Comparison of ENCODE assay signal across 27 cellular contexts in the genomic region with DNA sequence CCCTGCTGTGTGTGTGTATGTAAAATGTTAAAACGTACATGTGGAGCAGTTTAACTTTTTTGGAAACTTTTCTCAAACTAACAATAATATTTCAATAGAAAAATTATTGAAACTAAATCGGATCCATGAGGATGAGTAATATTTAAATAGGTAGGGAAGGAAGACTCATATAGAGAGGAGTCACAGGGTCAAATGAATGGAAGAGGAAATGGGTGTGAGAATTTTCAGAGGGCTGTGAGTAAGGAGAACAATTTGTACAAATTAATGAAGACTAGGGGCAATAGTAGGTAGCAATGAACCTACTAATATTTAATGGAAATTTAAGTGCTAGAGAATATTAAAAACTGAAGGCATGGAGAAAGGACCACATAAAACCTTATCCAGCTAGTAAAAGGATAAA.
DNase-seq lines count a peak whose midpoint lies in the region; ATAC-seq, FAIRE-seq and TF ChIP-seq lines count a peak whose summit lies in the region.
"Had no signal": no experiment of that assay in that cellular context is flagged by ENCODE, and none has a peak within 500 bp of the region (broad histone marks: within the 10 kb centered on the region; RNA-seq: fewer than 3 reads in every experiment).

No MANE protein-coding gene starts in this region.

- H3K27me3 ChIP-seq in breast epithelium, result no peaks in the 10 kb centered on the region
- no peaks in the 10 kb centered on the region for H3K27me3 ChIP-seq in RWPE2 (ENCODE audit: insufficient read depth, poor library complexity, severe bottlenecking)
- no peaks in the 10 kb centered on the region for H3K27me3 ChIP-seq in endothelial cell of umbilical vein (ENCODE audit: control insufficient read depth in 2 of 2, insufficient read depth in 2 of 2, low read length in 2 of 2)
- H3K27me3 ChIP-seq: BE2C; BLaER1 treated with 17β-estradiol and CSF1 and Interleukin-3, amounts not matched to agents 10 nM and 100 nM had no signal

- no peaks in the 10 kb centered on the region for H3K36me3 Mint-ChIP-seq in MCF 10A (ENCODE audit: insufficient read depth, unreplicated experiment)
- H3K36me3 Mint-ChIP-seq: CD14-positive monocyte; CD8-positive, alpha-beta memory T cell had no signal

- dilution Hi-C loops in endothelial cell of umbilical vein (cut with MboI; ENCODE audit: extremely low pct_ligation_motif_present, low sequenced_read_pairs), result no loop called here

- TF ChIP-seq POLR2A in breast epithelium (IDR thresholded peaks at IDR 0.05) (no peak), endothelial cell of umbilical vein (IDR thresholded peaks at IDR 0.05; ENCODE audit: low read depth, low read length) (no peak)

- H4K20me1 ChIP-seq in endothelial cell of umbilical vein (replicated peaks; ENCODE audit: control insufficient read depth, extremely low read depth, insufficient read depth, low read length), result no peaks in the 10 kb centered on the region
- H4K20me1 ChIP-seq: BLaER1 treated with 17β-estradiol and CSF1 and Interleukin-3, amounts not matched to agents 10 nM and 100 nM had no signal

- DNase-seq in MCF 10A (ENCODE audit: unreplicated experiment), result no peak
- DNase-seq in breast epithelium (ENCODE audit: low spot score in 2 of 2), result no peak
- DNase-seq in RWPE2 (ENCODE audit: low spot score), result no peak
- DNase-seq in endothelial cell of umbilical vein (ENCODE audit: low read depth, low spot score), result no peak
- DNase-seq in inferior parietal cortex (ENCODE audit: extremely low spot score), result no peak
- DNase-seq in activated CD4-positive, alpha-beta T cell treated with anti-CD3 and anti-CD28 coated beads, Interleukin-2, amount 50 U/mL, for 4 hours, result no peak
- DNase-seq in NCI-H524 (lab: John Stamatoyannopoulos, UW), result no peak
- DNase-seq: AML-193; CD4-positive, alpha-beta T cell; CD8-positive, alpha-beta memory T cell; DMS 273 treated with DMSO at 0.1 percent for 48 hours; DMS79; EL; GF-D8; GM23248; H7; HCEC 1CT had no signal

- no peak for FAIRE-seq in endothelial cell of umbilical vein (lab: Jason Lieb, UNC)
- FAIRE-seq: A204.1, D721Med, GM12891, GM19239, H1 had no signal

- H3K36me3 ChIP-seq in breast epithelium, result no peaks in the 10 kb centered on the region
- no peaks in the 10 kb centered on the region for H3K36me3 ChIP-seq in RWPE2 (ENCODE audit: low read depth)
- no peaks in the 10 kb centered on the region for H3K36me3 ChIP-seq in endothelial cell of umbilical vein (ENCODE audit: control insufficient read depth in 2 of 2, extremely low read depth in 1 of 2, insufficient read depth in 2 of 2, low read length in 2 of 2)
- H3K36me3 ChIP-seq: BE2C; BLaER1 treated with 17β-estradiol and CSF1 and Interleukin-3, amounts not matched to agents 10 nM and 100 nM had no signal

- no peaks in the 10 kb centered on the region for H3K9me3 Mint-ChIP-seq in MCF 10A (ENCODE audit: unreplicated experiment)

- H3K4me3 Mint-ChIP-seq in MCF 10A (ENCODE audit: unreplicated experiment), result no peak overlapping the region
- H3K4me3 Mint-ChIP-seq: CD14-positive monocyte; CD4-positive, alpha-beta T cell; CD8-positive, alpha-beta memory T cell had no signal

- H3K4me1 ChIP-seq in breast epithelium (no peaks in the 10 kb centered on the region), RWPE2 (ENCODE audit: insufficient read depth, poor library complexity, severe bottlenecking) (peaks cover 6% of the 10 kb centered on the region), endothelial cell of umbilical vein (ENCODE audit: control insufficient read depth, extremely low read depth, insufficient read depth, low read length) (peaks cover 3% of the 10 kb centered on the region)
- H3K4me1 ChIP-seq: BE2C; BLaER1 treated with 17β-estradiol and CSF1 and Interleukin-3, amounts not matched to agents 10 nM and 100 nM had no signal

- peaks cover 12% of the 10 kb centered on the region for H3K4me1 Mint-ChIP-seq in MCF 10A (ENCODE audit: insufficient read depth, unreplicated experiment)
- H3K4me1 Mint-ChIP-seq: CD14-positive monocyte; CD8-positive, alpha-beta memory T cell had no signal

- H3K27ac ChIP-seq in breast epithelium, result no peak overlapping the region
- H3K27ac ChIP-seq in RWPE2 (ENCODE audit: poor library complexity, severe bottlenecking), result no peak overlapping the region
- H3K27ac ChIP-seq in endothelial cell of umbilical vein (ENCODE audit: insufficient read depth, low read depth, low read length), result no peak overlapping the region
- H3K27ac ChIP-seq: 22Rv1; BLaER1 treated with 17β-estradiol and CSF1 and Interleukin-3, amounts not matched to agents 10 nM and 100 nM; GM23248 had no signal

- H3K9me1 ChIP-seq in endothelial cell of umbilical vein (replicated peaks; ENCODE audit: control insufficient read depth, extremely low read depth, insufficient read depth, low read length), result no peaks in the 10 kb centered on the region

- H3K4me3 ChIP-seq in breast epithelium, result no peak overlapping the region
- no peak overlapping the region for H3K4me3 ChIP-seq in RWPE2 (ENCODE audit: severe bottlenecking)
- H3K4me3 ChIP-seq in endothelial cell of umbilical vein (replicated peaks in 1 of 3; ENCODE audit: insufficient read depth in 1 of 3, low read depth in 1 of 3, low read length in 3 of 3), result no peak overlapping the region
- H3K4me3 ChIP-seq: BLaER1 treated with 17β-estradiol and CSF1 and Interleukin-3, amounts not matched to agents 10 nM and 100 nM; GM23248 had no signal

- ATAC-seq in RWPE2 (ENCODE audit: low read depth), result peak; percentile 49; the same call in 1 of the 3 replicates
- no peak for ATAC-seq in GM18517 (IDR thresholded peaks at IDR 0.05; ENCODE audit: unreplicated experiment)

- no peaks in the 10 kb centered on the region for H3K27me3 Mint-ChIP-seq in MCF 10A (ENCODE audit: insufficient read depth, unreplicated experiment)
- H3K27me3 Mint-ChIP-seq: CD4-positive, alpha-beta T cell; CD8-positive, alpha-beta memory T cell had no signal

- H3K27ac Mint-ChIP-seq in MCF 10A (ENCODE audit: low read depth, unreplicated experiment), result peak overlapping the region; percentile 4
- H3K27ac Mint-ChIP-seq: CD14-positive monocyte; CD4-positive, alpha-beta T cell; CD8-positive, alpha-beta memory T cell had no signal

- no peak overlapping the region for H3K9ac ChIP-seq in endothelial cell of umbilical vein (replicated peaks; ENCODE audit: extremely low read depth, insufficient read depth, low read length)
- H3K9ac ChIP-seq: BLaER1 treated with 17β-estradiol and CSF1 and Interleukin-3, amounts not matched to agents 10 nM and 100 nM; GM23248 had no signal

- intact Hi-C loops in MCF 10A (cut with micrococcal nuclease), result loop anchor here (5.0 to 10.0 kb wide), 3 partner anchors 362 to 1094 kb away; no protein-coding TSS in a partner anchor
- intact Hi-C loops in breast epithelium (cut with DNase I; ENCODE audit: low total_unique reads), result no loop called here
- intact Hi-C loops in endothelial cell of umbilical vein (cut with micrococcal nuclease), result no loop called here

- no peak overlapping the region for H2AFZ ChIP-seq in endothelial cell of umbilical vein (ENCODE audit: low read depth, low read length)
- H2AFZ ChIP-seq: GM23248 had no signal

- no peak overlapping the region for H3K4me2 ChIP-seq in endothelial cell of umbilical vein (ENCODE audit: insufficient read depth, low read length)
- H3K4me2 ChIP-seq: BLaER1 treated with 17β-estradiol and CSF1 and Interleukin-3, amounts not matched to agents 10 nM and 100 nM had no signal

- BruUV-seq in MCF 10A (replicated peaks; lab: Mats Ljungman, UMichigan) (no TSS peak), endothelial cell of umbilical vein (replicated peaks; lab: Mats Ljungman, UMichigan) (no TSS peak)

- H3K79me2 ChIP-seq in endothelial cell of umbilical vein (ENCODE audit: control insufficient read depth, insufficient read depth, low read length), result no peaks in the 10 kb centered on the region

- POLR2A ChIA-PET in MCF 10A (lab: Yijun Ruan, JAX) (interaction anchor here (0.8 kb wide), 1 partner anchor 339 kb away, joined by 3 read pairs; no protein-coding TSS in a partner anchor), endothelial cell of umbilical vein (lab: Charles Lee) (no interaction called here)

- H3K9me3 ChIP-seq in breast epithelium (no peaks in the 10 kb centered on the region), RWPE2 (ENCODE audit: severe bottlenecking) (no peaks in the 10 kb centered on the region), endothelial cell of umbilical vein (replicated peaks; ENCODE audit: control insufficient read depth, insufficient read depth, low read length) (no peaks in the 10 kb centered on the region)
- H3K9me3 ChIP-seq: BE2C had no signal

- CTCF ChIA-PET in MCF 10A (lab: Yijun Ruan, JAX) (interaction anchor here (0.6 to 6.1 kb wide), 5 partner anchors 214 to 857 kb away, joined by 3 to 106 read pairs (median 4); no protein-coding TSS in a partner anchor), endothelial cell of umbilical vein (lab: Charles Lee) (interaction anchor here (1.7 to 6.7 kb wide), 4 partner anchors 212 to 1048 kb away, joined by 5 to 79 read pairs (median 36); no protein-coding TSS in a partner anchor)

- TF ChIP-seq CTCF in MCF 10A (IDR thresholded peaks at IDR 0.05; ENCODE audit: unreplicated experiment) (no peak), breast epithelium (IDR thresholded peaks at IDR 0.05) (no peak), RWPE2 (IDR thresholded peaks at IDR 0.05; ENCODE audit: poor library complexity, severe bottlenecking) (no peak), endothelial cell of umbilical vein (IDR thresholded peaks at IDR 0.05; ENCODE audit: extremely low read depth in 1 of 2, insufficient read depth in 1 of 2, low read depth in 1 of 2, low read length in 2 of 2) (no peak)

TF ChIP-seq in endothelial cell of umbilical vein, 7 proteins besides CTCF, POLR2A, EP300 and RAD21:
- TF ChIP-seq FOS (IDR thresholded peaks at IDR 0.05; ENCODE audit: borderline replicate concordance, insufficient read depth, low read length), result peak; percentile 39
- TF ChIP-seq, protein P1, sequence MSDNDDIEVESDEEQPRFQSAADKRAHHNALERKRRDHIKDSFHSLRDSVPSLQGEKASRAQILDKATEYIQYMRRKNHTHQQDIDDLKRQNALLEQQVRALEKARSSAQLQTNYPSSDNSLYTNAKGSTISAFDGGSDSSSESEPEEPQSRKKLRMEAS (IDR thresholded peaks at IDR 0.05; ENCODE audit: insufficient read depth, insufficient read length), result no peak
